In the genomic region with DNA sequence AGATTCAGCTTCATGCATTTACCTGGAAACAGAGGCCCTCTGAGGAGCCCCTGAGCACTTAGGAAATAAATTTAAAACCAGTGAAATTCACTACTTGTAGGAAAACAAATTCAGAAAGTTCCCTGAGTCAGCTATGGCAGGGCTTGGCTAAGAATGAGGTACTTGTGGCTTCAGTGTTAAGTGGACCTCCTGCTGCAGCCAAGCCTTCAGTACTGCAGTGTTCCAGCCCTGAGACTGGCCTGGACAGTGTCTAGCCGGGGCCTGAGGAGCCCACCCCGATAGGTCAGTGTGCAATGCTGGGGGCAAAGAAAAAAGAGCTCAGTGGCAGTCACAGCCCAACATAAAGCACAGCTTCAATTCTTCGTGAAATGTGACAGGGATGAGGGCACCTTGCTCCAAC, we compare ENCODE assay signal across 21 cellular contexts. TPM values are rescaled to one million over a fixed set of nuclear protein-coding genes. Genes with fewer than 3 reads are reported as not detected.
A peak's percentile ranks its signal among the peaks of the same experiment; 100 is the strongest.
DNase-seq lines count a peak whose midpoint lies in the region; ATAC-seq and TF ChIP-seq lines count a peak whose summit lies in the region.
"Had no signal": no experiment of that assay in that cellular context is flagged by ENCODE, and none has a peak within 500 bp of the region (broad histone marks: within the 10 kb centered on the region; RNA-seq: fewer than 3 reads in every experiment).

No MANE protein-coding gene starts in this region.

- DNase-seq in Right ventricle myocardium inferior (ENCODE audit: missing footprints) (no peak), left ventricle myocardium inferior (no peak), lower lobe of right lung (no peak), thyroid gland (peak; percentile 58 to 67), mucosa of descending colon (no peak), substantia nigra (lab: John Stamatoyannopoulos, UW) (no peak)
- DNase-seq in activated CD4-positive, alpha-beta T cell treated with anti-CD3 and anti-CD28 coated beads, Interleukin-2, amount 50 U/mL, for 1 hour, result no peak
- DNase-seq: AML-193; Caco-2; CD4-positive, alpha-beta T cell; GDM1; GOT3; H7; HFFc6 had no signal

- H3K4me3 ChIP-seq in left ventricle myocardium inferior (no peak overlapping the region), lower lobe of right lung (no peak overlapping the region), thyroid gland (replicated peaks in 1 of 3) (no peak overlapping the region), mucosa of descending colon (no peak overlapping the region)
- H3K4me3 ChIP-seq: A549 had no signal

- WGBS in thyroid gland, 2 donors, result 11 to 29% methylated on average over 3 of the region's 3 CpGs

- H3K36me3 ChIP-seq in left ventricle myocardium inferior (no peaks in the 10 kb centered on the region), lower lobe of right lung (no peaks in the 10 kb centered on the region), thyroid gland (no peaks in the 10 kb centered on the region), mucosa of descending colon (ENCODE audit: low read depth) (no peaks in the 10 kb centered on the region)

- ATAC-seq in Right ventricle myocardium inferior (peak; percentile 70), lower lobe of right lung (peak; percentile 79 to 84), mucosa of descending colon (no peak)
- ATAC-seq: A549, HCT116 had no signal

- intact Hi-C loops in Right ventricle myocardium inferior (cut with DNase I) (loop anchor here (10.0 kb wide), 1 partner anchor 697 kb away; no protein-coding TSS in a partner anchor), left ventricle myocardium inferior (cut with micrococcal nuclease) (no loop called here), lower lobe of right lung (cut with DNase I) (loop anchor here (10.0 kb wide), 1 partner anchor 277 kb away; no protein-coding TSS in a partner anchor), thyroid gland (cut with DNase I) (no loop called here), mucosa of descending colon (cut with DNase I, micrococcal nuclease) (no loop called here)

- H3K9me3 ChIP-seq in left ventricle myocardium inferior (replicated peaks) (no peaks in the 10 kb centered on the region), lower lobe of right lung (no peaks in the 10 kb centered on the region), thyroid gland (no peaks in the 10 kb centered on the region), mucosa of descending colon (no peaks in the 10 kb centered on the region)
- H3K9me3 ChIP-seq: A549, Caco-2 had no signal

- no peak overlapping the region for H3K27ac ChIP-seq in left ventricle myocardium inferior (replicated peaks)
- H3K27ac ChIP-seq in lower lobe of right lung, result no peak overlapping the region
- peak overlapping the region; percentile 13 to 48 (median 44) for H3K27ac ChIP-seq in thyroid gland
- no peak overlapping the region for H3K27ac ChIP-seq in substantia nigra (ENCODE audit: low read depth, low read length, poor library complexity, severe bottlenecking)
- H3K27ac ChIP-seq: 22Rv1, A549, C4-2B, HL-60 had no signal

- H3K27me3 ChIP-seq in left ventricle myocardium inferior (ENCODE audit: low read depth) (peaks cover 66% of the 10 kb centered on the region), lower lobe of right lung (ENCODE audit: low read depth) (peaks cover 5% of the 10 kb centered on the region), thyroid gland (no peaks in the 10 kb centered on the region)

- TF ChIP-seq CTCF in left ventricle myocardium inferior (IDR thresholded peaks at IDR 0.05; ENCODE audit: borderline replicate concordance) (no peak), lower lobe of right lung (IDR thresholded peaks at IDR 0.05) (no peak), thyroid gland (IDR thresholded peaks at IDR 0.05) (no peak), mucosa of descending colon (IDR thresholded peaks at IDR 0.05) (no peak)

- H3K4me1 ChIP-seq in left ventricle myocardium inferior, result peaks cover 11% of the 10 kb centered on the region
- no peaks in the 10 kb centered on the region for H3K4me1 ChIP-seq in lower lobe of right lung
- peaks cover 11 to 21% of the 10 kb centered on the region in 2 donors for H3K4me1 ChIP-seq in thyroid gland
- H3K4me1 ChIP-seq in mucosa of descending colon (ENCODE audit: low read depth), result no peaks in the 10 kb centered on the region
- H3K4me1 ChIP-seq: A549, Caco-2 had no signal

- TF ChIP-seq POLR2A in thyroid gland (IDR thresholded peaks at IDR 0.05), result no peak

RNA-seq across cellular contexts. Expression of gene F11, which starts 41.9 kb away (rescaled TPM):
- total RNA-seq in Right ventricle myocardium inferior, result not detected
- total RNA-seq in left ventricle myocardium inferior, result 0.30 TPM
- 20.5 TPM for total RNA-seq in lower lobe of right lung
- not detected for total RNA-seq in thyroid gland
- under 1 TPM in 1 of 3 donors, not detected in 2; 0.65 TPM for total RNA-seq in mucosa of descending colon
- total RNA-seq: Caco-2; CD4-positive, alpha-beta T cell; Daoy; HFFc6; HT1080 had no signal

Comparison
In these comparisons a context has a peak if more than half of its experiments do, and no peak if none do; other contexts are left out.
1. intact Hi-C loops: an anchor here in Right ventricle myocardium inferior (10.0 kb wide) and lower lobe of right lung (10.0 kb wide); none called in left ventricle myocardium inferior, thyroid gland and mucosa of descending colon.
2. DNase-seq: peak in thyroid gland (2 of 2); none in Right ventricle myocardium inferior (single experiment), left ventricle myocardium inferior (single experiment), lower lobe of right lung (single experiment), activated CD4-positive, alpha-beta T cell treated with anti-CD3 and anti-CD28 coated beads, Interleukin-2, amount 50 U/mL, for 1 hour (single experiment), mucosa of descending colon (0 of 3) and substantia nigra (0 of 49).
3. H3K27ac ChIP-seq: peak in thyroid gland (3 of 3); none in left ventricle myocardium inferior (single experiment), lower lobe of right lung (single experiment) and substantia nigra (single experiment).
4. RNA of gene F11, which starts 41.9 kb away (total RNA-seq): 20.5 TPM in lower lobe of right lung (single experiment); 0.30 TPM in left ventricle myocardium inferior (single experiment), 0.65 TPM in mucosa of descending colon, not detected in Right ventricle myocardium inferior (single experiment) and not detected in thyroid gland; every median in the first group is over 10 times any median in the second.